ENCODE assay signal across 17 cellular contexts in the genomic region with DNA sequence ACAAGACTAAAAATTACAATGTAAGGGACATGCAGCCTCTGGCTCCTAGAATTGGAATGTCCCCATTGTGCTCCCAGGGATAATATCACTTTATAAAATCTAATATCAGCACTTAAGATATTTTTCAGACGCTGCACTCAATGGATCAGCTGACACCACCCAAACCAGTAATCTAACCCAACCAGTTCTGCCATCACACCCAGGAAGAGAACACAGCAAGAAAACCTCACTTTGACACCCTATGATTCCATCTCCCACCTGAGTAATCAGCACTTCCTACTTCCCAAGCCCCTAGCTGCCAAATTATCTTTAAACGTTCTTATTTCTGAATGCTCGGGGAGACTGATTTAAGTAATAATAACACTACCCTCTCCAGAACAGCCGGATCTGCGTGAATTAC. TPM values are rescaled to one million over a fixed set of nuclear protein-coding genes. Genes with fewer than 3 reads are reported as not detected.
DNase-seq lines count a peak whose midpoint lies in the region; ATAC-seq, FAIRE-seq and TF ChIP-seq lines count a peak whose summit lies in the region.
"Had no signal": no experiment of that assay in that cellular context is flagged by ENCODE, and none has a peak within 500 bp of the region (broad histone marks: within the 10 kb centered on the region; RNA-seq: fewer than 3 reads in every experiment).

No MANE protein-coding gene starts in this region.

- peaks cover 18 to 46% of the 10 kb centered on the region in 2 experiments for H3K79me1 ChIP-seq in IMR-90 (ENCODE audit: low read depth in 1 of 2, low read length in 2 of 2)

- no peaks in the 10 kb centered on the region for H3K9me1 ChIP-seq in IMR-90 (ENCODE audit: insufficient read depth, low read length)

- no peak for FAIRE-seq in pancreas (lab: Jason Lieb, UNC)
- FAIRE-seq: GM12892, urothelium cell line had no signal

- H3K18ac ChIP-seq in IMR-90 (ENCODE audit: low read depth, low read length) = peak overlapping the region; percentile 54; the same call in 1 of the 2 replicates

- no peak overlapping the region for H2BK5ac ChIP-seq in IMR-90 (ENCODE audit: low read depth, low read length, poor library complexity, severe bottlenecking)

- WGBS in IMR-90 (ENCODE audit: extremely low coverage in 2 of 2, insufficient read length in 1 of 2), 2 experiments = 100% methylated on average over 1 of the region's 5 CpGs; no CpG with 5 or more reads in 1 of the 2 experiments
- 63 to 69% methylated on average over 5 of the region's 5 CpGs for WGBS in pancreas, 2 donors

- H2BK15ac ChIP-seq in IMR-90 (ENCODE audit: low read depth, low read length) = no peak overlapping the region; the same call in 2 of the 3 replicates

- H2AK9ac ChIP-seq in IMR-90 (replicated peaks; ENCODE audit: low read depth, low read length, poor library complexity) = no peak overlapping the region

- no peaks in the 10 kb centered on the region for H3K36me3 ChIP-seq in CD4-positive, alpha-beta memory T cell (ENCODE audit: insufficient read depth, low read length)
- H3K36me3 ChIP-seq in IMR-90 (ENCODE audit: control insufficient read depth, insufficient read depth, low read length) (peaks cover 15% of the 10 kb centered on the region), breast epithelium (no peaks in the 10 kb centered on the region), pancreas (no peaks in the 10 kb centered on the region)
- H3K36me3 ChIP-seq: BE2C, SJSA1 had no signal

- no peak overlapping the region for H4K91ac ChIP-seq in IMR-90 (ENCODE audit: insufficient read depth, low read depth, low read length)

- intact Hi-C loops in CD4-positive, alpha-beta memory T cell (cut with micrococcal nuclease) = loop anchor here (2.0 to 5.0 kb wide), 3 partner anchors 49 to 258 kb away; no protein-coding TSS in a partner anchor
- intact Hi-C loops in IMR-90 (cut with micrococcal nuclease) (loop anchor here (2.0 to 10.0 kb wide), 5 partner anchors 271 to 1112 kb away; partner anchors contain the start of genes AASDHPPT, GRIA4 and KBTBD3), breast epithelium (cut with DNase I; ENCODE audit: low total_unique reads) (no loop called here), pancreas (cut with DNase I) (no loop called here)

- no peak overlapping the region for H4K5ac ChIP-seq in IMR-90 (ENCODE audit: low read depth, low read length)

- H3K4me1 ChIP-seq in CD4-positive, alpha-beta memory T cell (ENCODE audit: insufficient read depth, low read length) = peaks cover 66% of the 10 kb centered on the region
- H3K4me1 ChIP-seq in IMR-90 (ENCODE audit: control insufficient read depth, insufficient read depth, low read length) (peaks cover 10% of the 10 kb centered on the region; the same call in 1 of the 2 replicates), breast epithelium (no peaks in the 10 kb centered on the region), pancreas (peaks cover 0 to 21% (median 14%) of the 10 kb centered on the region in 3 donors)
- H3K4me1 ChIP-seq: BE2C had no signal

- CTCF ChIA-PET in CD4-positive, alpha-beta memory T cell (lab: Charles Lee; ENCODE audit: partially characterized antibody) = interaction anchor here (1.8 to 1.9 kb wide), 2 partner anchors 19 to 21 kb away, joined by 5 to 8 read pairs; no protein-coding TSS in a partner anchor
- CTCF ChIA-PET in IMR-90 (lab: Yijun Ruan, JAX) = no interaction called here

- TF ChIP-seq POLR2A in IMR-90 (IDR thresholded peaks at IDR 0.05; ENCODE audit: low read depth, low read length) (no peak), breast epithelium (IDR thresholded peaks at IDR 0.05) (no peak)

- no peaks in the 10 kb centered on the region for H3K27me3 Mint-ChIP-seq in CD4-positive, alpha-beta memory T cell
- H3K27me3 Mint-ChIP-seq in mesothelial cell of epicardium (ENCODE audit: low read depth) = no peaks in the 10 kb centered on the region

- H3K4me2 ChIP-seq in IMR-90 (ENCODE audit: low read depth, low read length) = peak overlapping the region; percentile 53; the same call in 1 of the 2 replicates

- no peak overlapping the region for H3K56ac ChIP-seq in IMR-90 (ENCODE audit: extremely low read depth, insufficient read depth, low read length)

- no peak overlapping the region for H2AFZ ChIP-seq in IMR-90 (replicated peaks; ENCODE audit: low read length, poor library complexity)

- ATAC-seq in IMR-90 (ENCODE audit: low read depth) = no peak
- no peak for ATAC-seq in pancreas

- peak overlapping the region in 3 of 7 donors; percentile 23 to 58 (median 44) for H3K27ac Mint-ChIP-seq in CD4-positive, alpha-beta memory T cell
- H3K27ac Mint-ChIP-seq in mesothelial cell of epicardium = peak overlapping the region; percentile 6
- H3K27ac Mint-ChIP-seq: brain had no signal

- H3K9me3 Mint-ChIP-seq in CD4-positive, alpha-beta memory T cell = peaks cover 0 to 2% (median 0%) of the 10 kb centered on the region in 8 donors
- peaks cover 27% of the 10 kb centered on the region for H3K9me3 Mint-ChIP-seq in mesothelial cell of epicardium

- H3K4ac ChIP-seq in IMR-90 (ENCODE audit: low read depth, low read length) = 0 out of 2 replicates have a peak overlapping the region, but pooled peaks have one; percentile 16

- TF ChIP-seq RAD21 in IMR-90 (IDR thresholded peaks at IDR 0.05; ENCODE audit: low read length) = no peak

- H3K9me3 ChIP-seq in CD4-positive, alpha-beta memory T cell (ENCODE audit: control insufficient read depth in 1 of 2, low read length in 2 of 2) = no peaks in the 10 kb centered on the region
- H3K9me3 ChIP-seq in IMR-90 (ENCODE audit: control insufficient read depth, insufficient read depth, low read length) (0 out of 2 replicates have a peak, but pooled peaks cover 3% of the 10 kb centered on the region), breast epithelium (peaks cover 0 to 9% of the 10 kb centered on the region in 2 donors), pancreas (no peaks in the 10 kb centered on the region)
- H3K9me3 ChIP-seq: BE2C, SJSA1 had no signal

- H4K8ac ChIP-seq in IMR-90 (ENCODE audit: low read depth in 2 of 2, low read length in 2 of 2) = peak overlapping the region in 1 of 2 experiments; percentile 35; a peak in 1 of 4 replicates

- POLR2A ChIA-PET in CD4-positive, alpha-beta memory T cell (lab: Charles Lee; ENCODE audit: partially characterized antibody) = interaction anchor here (3.6 kb wide), 1 partner anchor 48 kb away, joined by 18 read pairs; no protein-coding TSS in a partner anchor
- POLR2A ChIA-PET in IMR-90 (lab: Charles Lee; ENCODE audit: unreplicated experiment) = no interaction called here

- dilution Hi-C loops in IMR-90 (cut with HindIII; ENCODE audit: low sequenced_read_pairs, unreplicated experiment) = no loop called here

- peak overlapping the region; percentile 86 for H3K14ac ChIP-seq in IMR-90 (replicated peaks; ENCODE audit: low read depth, low read length)

- peak overlapping the region in 1 of 2 donors; percentile 78 for H3K4me3 ChIP-seq in CD4-positive, alpha-beta memory T cell (ENCODE audit: low read length in 2 of 2)
- H3K4me3 ChIP-seq in IMR-90 (ENCODE audit: insufficient read depth, low read depth, low read length) (no peak overlapping the region), breast epithelium (peak overlapping the region in 1 of 3 donors; percentile 76), pancreas (peak overlapping the region in 1 of 4 donors; percentile 53)
- H3K4me3 ChIP-seq: SJSA1 had no signal

- H4K20me1 ChIP-seq in IMR-90 (ENCODE audit: insufficient read depth, low read length) = no peaks in the 10 kb centered on the region

- peak overlapping the region; percentile 54 to 95 (median 78) for H3K4me3 Mint-ChIP-seq in CD4-positive, alpha-beta memory T cell
- H3K4me3 Mint-ChIP-seq in mesothelial cell of epicardium = no peak overlapping the region

- peaks cover 45 to 69% (median 57%) of the 10 kb centered on the region in 4 donors for H3K4me1 Mint-ChIP-seq in CD4-positive, alpha-beta memory T cell
- H3K4me1 Mint-ChIP-seq in mesothelial cell of epicardium = peaks cover 31% of the 10 kb centered on the region

- peak overlapping the region; percentile 59; the same call in 1 of the 2 replicates for H2AK5ac ChIP-seq in IMR-90 (ENCODE audit: low read depth, low read length)

- in situ Hi-C loops in IMR-90 (cut with MboI; ENCODE audit: low sequenced_read_pairs) = no loop called here

- no peak for DNase-seq in CD4-positive, alpha-beta memory T cell
- DNase-seq in IMR-90 (no peak), breast epithelium (ENCODE audit: low spot score in 2 of 2) (no peak), mesothelial cell of epicardium (ENCODE audit: low spot score in 2 of 2, unreplicated experiment in 2 of 2) (no peak), NCI-H446 treated with DMSO at 0.1 percent for 48 hours (lab: John Stamatoyannopoulos, UW) (no peak), GF-D8 (lab: John Stamatoyannopoulos, UW) (no peak), NCI-H2107 treated with DMSO at 0.1 percent for 48 hours (lab: John Stamatoyannopoulos, UW; ENCODE audit: unreplicated experiment) (no peak), pancreas (no peak)
- DNase-seq: activated CD4-positive, CD25-positive, alpha-beta regulatory T cell; BE2C; NCI-H1092 treated with DMSO at 0.1 percent for 48 hours; stimulated activated CD4-positive, alpha-beta T cell treated with anti-CD3 and anti-CD28 coated beads, Interleukin-2, amount 100 ng/mL, for 24 hours had no signal

- H3K27ac ChIP-seq in CD4-positive, alpha-beta memory T cell (ENCODE audit: low read depth, low read length) = no peak overlapping the region
- H3K27ac ChIP-seq in IMR-90 (ENCODE audit: insufficient read depth, low read length) = no peak overlapping the region
- H3K27ac ChIP-seq in breast epithelium = peak overlapping the region; percentile 52 to 93
- no peak overlapping the region for H3K27ac ChIP-seq in pancreas
- H3K27ac ChIP-seq: SJSA1 had no signal

- peak overlapping the region; percentile 32; the same call in 1 of the 2 replicates for H3K23ac ChIP-seq in IMR-90 (ENCODE audit: low read depth, low read length)

- TF ChIP-seq CTCF in IMR-90 (conservative IDR thresholded peaks at IDR 0.05; ENCODE audit: low read depth, low read length) (no peak), breast epithelium (IDR thresholded peaks at IDR 0.05) (no peak), mesothelial cell of epicardium (IDR thresholded peaks at IDR 0.05; ENCODE audit: unreplicated experiment) (no peak), pancreas (IDR thresholded peaks at IDR 0.05) (no peak)

- BruUV-seq in IMR-90 (replicated peaks; lab: Mats Ljungman, UMichigan) = no TSS peak

- peaks cover 46 to 54% of the 10 kb centered on the region in 2 donors for H3K36me3 Mint-ChIP-seq in CD4-positive, alpha-beta memory T cell
- peaks cover 28% of the 10 kb centered on the region for H3K36me3 Mint-ChIP-seq in mesothelial cell of epicardium
- H3K36me3 Mint-ChIP-seq: brain had no signal

- no peak overlapping the region for H3K9ac ChIP-seq in IMR-90 (ENCODE audit: low read depth, low read length)

- H2BK120ac ChIP-seq in IMR-90 (ENCODE audit: low read depth, low read length) = no peak overlapping the region

- H2BK20ac ChIP-seq in IMR-90 (ENCODE audit: low read depth, low read length) = peak overlapping the region; percentile 31; the same call in 1 of the 2 replicates

- H3K27me3 ChIP-seq in CD4-positive, alpha-beta memory T cell (ENCODE audit: insufficient read depth, low read length) = no peaks in the 10 kb centered on the region
- H3K27me3 ChIP-seq in IMR-90 (ENCODE audit: control insufficient read depth, insufficient read depth, low read length) (no peaks in the 10 kb centered on the region), breast epithelium (no peaks in the 10 kb centered on the region), pancreas (no peaks in the 10 kb centered on the region)
- H3K27me3 ChIP-seq: BE2C, SJSA1 had no signal

RNA-seq across cellular contexts. Expression of gene CASP4, which starts 2.6 kb away (rescaled TPM):
- 10 to 100 TPM; 97.9 to 98.4 TPM for total RNA-seq in CD4-positive, alpha-beta memory T cell
- 100 to 1,000 TPM; 107 to 115 TPM for polyA plus RNA-seq in CD4-positive, alpha-beta memory T cell
- total RNA-seq in IMR-90 (2012; rRNA removed) = 89.4 and 91.9 TPM in 2 replicates
- 73.0 and 82.5 TPM in 2 replicates for polyA plus RNA-seq in IMR-90 (2012; rRNA removed)
- polyA plus RNA-seq in IMR-90 (2012; cell fraction: cytosol; rRNA removed) = 25.5 and 27.2 TPM in 2 replicates
- polyA plus RNA-seq in IMR-90 (2012; cell fraction: nucleus; rRNA removed; ENCODE audit: low replicate concordance) = 9.8 and 65.8 TPM in 2 replicates
- total RNA-seq in breast epithelium = 100 to 1,000 TPM; 101 to 222 (median 156) TPM
- 19.0 to 21.4 TPM (median 19.4 TPM) in 3 replicates for total RNA-seq in mesothelial cell of epicardium
- total RNA-seq in pancreas = 10 to 100 TPM; 29.7 to 60.8 (median 42.9) TPM
- 10 to 100 TPM; 39.2 to 46.0 TPM for polyA plus RNA-seq in pancreas

RNA-seq across cellular contexts. Expression of gene CASP5, which starts 57.2 kb away (rescaled TPM):
- not detected for total RNA-seq in CD4-positive, alpha-beta memory T cell
- polyA plus RNA-seq in CD4-positive, alpha-beta memory T cell = not detected
- total RNA-seq in IMR-90 (2012; rRNA removed) (not detected in 2 replicates), breast epithelium (1 to 10 TPM in 1 of 3 donors, not detected in 2; 1.3 TPM), mesothelial cell of epicardium (not detected in 3 replicates), pancreas (under 1 TPM in 1 of 6 donors, not detected in 5; 0.25 TPM)
- polyA plus RNA-seq in IMR-90 (2012; rRNA removed) (not detected in 2 replicates), pancreas (under 1 TPM in 1 of 2 donors, not detected in 1; 0.12 TPM)
- not detected in 2 replicates for polyA plus RNA-seq in IMR-90 (2012; cell fraction: cytosol; rRNA removed)
- polyA plus RNA-seq in IMR-90 (2012; cell fraction: nucleus; rRNA removed; ENCODE audit: low replicate concordance) = 0.13 TPM in 1 of 2 replicates, not detected in the other
- total RNA-seq: kidney epithelial cell, SJSA1 had no signal

Comparison
In these comparisons a context has a peak if more than half of its experiments do, and no peak if none do; other contexts are left out.
1. H3K27ac ChIP-seq: peak in breast epithelium (2 of 2); none in CD4-positive, alpha-beta memory T cell (single experiment), IMR-90 (single experiment) and pancreas (0 of 4).
2. intact Hi-C loops: an anchor here in CD4-positive, alpha-beta memory T cell (2.0 to 5.0 kb wide) and IMR-90 (2.0 to 10.0 kb wide); none called in breast epithelium and pancreas.